16 cellular contexts compared by ENCODE assay signal in the genomic region with DNA sequence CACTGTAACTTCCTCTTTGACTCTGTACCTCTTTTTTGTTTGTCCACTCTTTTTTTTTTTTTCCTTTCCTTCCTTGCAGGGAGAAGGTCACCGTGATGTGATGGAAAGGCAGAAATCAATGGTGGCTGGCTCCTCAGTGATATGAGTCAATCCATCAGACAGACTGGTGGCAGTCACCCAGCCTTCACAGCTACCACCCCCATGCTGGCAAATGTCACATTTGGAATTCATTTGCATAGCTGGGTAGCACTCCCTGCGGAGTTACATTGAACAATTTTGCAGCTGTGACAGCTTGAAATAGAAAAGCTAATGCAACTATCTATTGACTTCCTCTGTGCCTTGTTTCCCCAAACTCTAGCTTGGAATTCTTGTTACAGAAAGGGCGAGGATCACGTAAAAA.
DNase-seq lines count a peak whose midpoint lies in the region; ATAC-seq, FAIRE-seq and TF ChIP-seq lines count a peak whose summit lies in the region.
"Had no signal": no experiment of that assay in that cellular context is flagged by ENCODE, and none has a peak within 500 bp of the region (broad histone marks: within the 10 kb centered on the region; RNA-seq: fewer than 3 reads in every experiment).

No MANE protein-coding gene starts in this region.

- ATAC-seq in natural killer cell treated with Interleukin-12 subunit alpha and Interleukin-12 subunit beta and Interleukin-15 and Interleukin-18, amount 100 ng/mL, for 72 hours: no peak
- ATAC-seq: sciatic nerve; stimulated activated naive CD8-positive, alpha-beta T cell treated with anti-CD3 and anti-CD28 coated beads, Interleukin-15, Interleukin-2, amounts not matched to agents 100 U/mL and 50 U/mL, for 24 hours had no signal

- H2BK5ac ChIP-seq in neuronal stem cell (ENCODE audit: low read length): no peak overlapping the region

- H3K4ac ChIP-seq in neuronal stem cell (ENCODE audit: low read length): no peak overlapping the region

- peaks cover 0 to 3% of the 10 kb centered on the region in 2 donors for H3K4me1 ChIP-seq in neuronal stem cell (ENCODE audit: control insufficient read depth in 2 of 2, insufficient read depth in 1 of 2, low read depth in 1 of 2, low read length in 2 of 2)
- H3K4me1 ChIP-seq: ascending aorta, transverse colon had no signal

- H3K27me3 ChIP-seq in neuronal stem cell (ENCODE audit: control insufficient read depth in 3 of 3, insufficient read depth in 3 of 3, low read depth in 1 of 3, low read length in 3 of 3): no peaks in the 10 kb centered on the region
- H3K27me3 ChIP-seq: ascending aorta, transverse colon had no signal

- H3K23ac ChIP-seq in neuronal stem cell (ENCODE audit: low read depth, low read length, poor library complexity): no peak overlapping the region

- no peak overlapping the region for H4K8ac ChIP-seq in neuronal stem cell (ENCODE audit: low read depth, low read length)

- peak overlapping the region; percentile 24 for H2AFZ ChIP-seq in neuronal stem cell (ENCODE audit: low read length)

- H3K4me2 ChIP-seq in neuronal stem cell (ENCODE audit: insufficient read depth, low read length, poor library complexity, severe bottlenecking): no peak overlapping the region

- H3K14ac ChIP-seq in neuronal stem cell (ENCODE audit: low read length): no peak overlapping the region

- no CpG with 5 or more reads among the region's 4 CpGs for WGBS in neuronal stem cell (ENCODE audit: extremely low coverage in 2 of 2, insufficient read length in 2 of 2, insufficient replicate concordance in 1 of 2), 2 donors

- H3K4me1 Mint-ChIP-seq in glutamatergic neuron (ENCODE audit: low read depth, unreplicated experiment) (peaks cover 1% of the 10 kb centered on the region), progenitor cell of endocrine pancreas (ENCODE audit: low read depth) (peaks cover 2% of the 10 kb centered on the region)
- no peaks in the 10 kb centered on the region for H3K4me1 Mint-ChIP-seq in natural killer cell treated with Interleukin-12 subunit alpha and Interleukin-12 subunit beta and Interleukin-15 and Interleukin-18, amount 100 ng/mL, for 72 hours (ENCODE audit: low read depth in 2 of 2)

- no peak overlapping the region for H3K9ac ChIP-seq in neuronal stem cell (ENCODE audit: low read depth, low read length, poor library complexity)

- H2BK12ac ChIP-seq in neuronal stem cell (ENCODE audit: low read length): no peak overlapping the region

- H3K36me3 ChIP-seq in neuronal stem cell (replicated peaks in 1 of 2; ENCODE audit: control insufficient read depth in 2 of 2, insufficient read depth in 2 of 2, low read length in 2 of 2): no peaks in the 10 kb centered on the region
- H3K36me3 ChIP-seq: ascending aorta, transverse colon had no signal

- DNase-seq in COR-L47 (lab: John Stamatoyannopoulos, UW): peak; percentile 21
- DNase-seq in NCI-H345 treated with DMSO at 0.1 percent for 48 hours (lab: John Stamatoyannopoulos, UW; ENCODE audit: unreplicated experiment): peak; percentile 29
- DNase-seq in glutamatergic neuron: no peak
- no peak for DNase-seq in neuronal stem cell (ENCODE audit: low spot score)
- no peak for DNase-seq in GM12892 (ENCODE audit: insufficient read length)
- DNase-seq in progenitor cell of endocrine pancreas (ENCODE audit: low spot score, unreplicated experiment): no peak
- no peak for DNase-seq in natural killer cell treated with Interleukin-12 subunit alpha and Interleukin-12 subunit beta and Interleukin-15 and Interleukin-18, amount 100 ng/mL, for 72 hours (ENCODE audit: low spot score)
- DNase-seq in Kasumi-1 (lab: John Stamatoyannopoulos, UW): no peak
- DNase-seq: activated naive CD4-positive, alpha-beta T cell treated with Interleukin-2 at 50 U/mL for 16 hours; activated T-cell treated with anti-CD3 and anti-CD28 coated beads for 4 hours; mesenchymal stem cell; stimulated activated naive CD8-positive, alpha-beta T cell treated with anti-CD3 and anti-CD28 coated beads, Interleukin-15, Interleukin-2, amounts not matched to agents 100 U/mL and 50 U/mL, for 24 hours; SW 1271; transverse colon had no signal

- H4K91ac ChIP-seq in neuronal stem cell (ENCODE audit: low read depth, low read length, poor library complexity): no peak overlapping the region

- H3K9me3 Mint-ChIP-seq in glutamatergic neuron (ENCODE audit: unreplicated experiment): no peaks in the 10 kb centered on the region
- H3K9me3 Mint-ChIP-seq in progenitor cell of endocrine pancreas (ENCODE audit: low read depth): no peaks in the 10 kb centered on the region
- peaks cover 16% of the 10 kb centered on the region for H3K9me3 Mint-ChIP-seq in natural killer cell treated with Interleukin-12 subunit alpha and Interleukin-12 subunit beta and Interleukin-15 and Interleukin-18, amount 100 ng/mL, for 72 hours

- H3K36me3 Mint-ChIP-seq in glutamatergic neuron (ENCODE audit: unreplicated experiment) (no peaks in the 10 kb centered on the region), progenitor cell of endocrine pancreas (ENCODE audit: insufficient read depth) (no peaks in the 10 kb centered on the region)
- H3K36me3 Mint-ChIP-seq in natural killer cell treated with Interleukin-12 subunit alpha and Interleukin-12 subunit beta and Interleukin-15 and Interleukin-18, amount 100 ng/mL, for 72 hours: no peaks in the 10 kb centered on the region

- H3K27me3 Mint-ChIP-seq in glutamatergic neuron (ENCODE audit: unreplicated experiment) (peaks cover 1% of the 10 kb centered on the region), progenitor cell of endocrine pancreas (no peaks in the 10 kb centered on the region)
- H3K27me3 Mint-ChIP-seq in natural killer cell treated with Interleukin-12 subunit alpha and Interleukin-12 subunit beta and Interleukin-15 and Interleukin-18, amount 100 ng/mL, for 72 hours: no peaks in the 10 kb centered on the region

- H3K4me3 Mint-ChIP-seq in glutamatergic neuron (ENCODE audit: unreplicated experiment): peak overlapping the region; percentile 2
- no peak overlapping the region for H3K4me3 Mint-ChIP-seq in progenitor cell of endocrine pancreas (ENCODE audit: low read depth)
- H3K4me3 Mint-ChIP-seq in natural killer cell treated with Interleukin-12 subunit alpha and Interleukin-12 subunit beta and Interleukin-15 and Interleukin-18, amount 100 ng/mL, for 72 hours: no peak overlapping the region

- no peaks in the 10 kb centered on the region for H3K79me1 ChIP-seq in neuronal stem cell (ENCODE audit: low read depth, low read length)

- no peak overlapping the region for H3K4me3 ChIP-seq in neuronal stem cell (ENCODE audit: low read length in 2 of 2)
- H3K4me3 ChIP-seq: ascending aorta, transverse colon had no signal

- H2AK5ac ChIP-seq in neuronal stem cell (ENCODE audit: low read depth, low read length): no peak overlapping the region

- H3K27ac ChIP-seq in neuronal stem cell (replicated peaks; ENCODE audit: low read length): no peak overlapping the region
- H3K27ac ChIP-seq: ascending aorta, transverse colon had no signal

- H3K18ac ChIP-seq in neuronal stem cell (ENCODE audit: low read length): no peak overlapping the region

- no peak for TF ChIP-seq CTCF in glutamatergic neuron (IDR thresholded peaks at IDR 0.05; ENCODE audit: partially characterized antibody, unreplicated experiment)
- TF ChIP-seq CTCF in progenitor cell of endocrine pancreas (IDR thresholded peaks at IDR 0.05; ENCODE audit: unreplicated experiment): no peak

- H3K27ac Mint-ChIP-seq in glutamatergic neuron (ENCODE audit: unreplicated experiment) (no peak overlapping the region), progenitor cell of endocrine pancreas (no peak overlapping the region)
- H3K27ac Mint-ChIP-seq in natural killer cell treated with Interleukin-12 subunit alpha and Interleukin-12 subunit beta and Interleukin-15 and Interleukin-18, amount 100 ng/mL, for 72 hours: no peak overlapping the region

- H3K9me3 ChIP-seq in neuronal stem cell (replicated peaks in 1 of 2; ENCODE audit: control insufficient read depth in 2 of 2, insufficient read depth in 1 of 2, low read depth in 1 of 2, low read length in 2 of 2): peaks cover 2 to 23% of the 10 kb centered on the region in 2 donors
- H3K9me3 ChIP-seq: ascending aorta had no signal

- no peak for FAIRE-seq in GM12892 (lab: Jason Lieb, UNC)

- no peak for TF ChIP-seq POLR2A in GM12892 (IDR thresholded peaks at IDR 0.05; ENCODE audit: low read depth, low read length)

- H2BK120ac ChIP-seq in neuronal stem cell (ENCODE audit: low read depth, low read length): no peak overlapping the region

- no peak overlapping the region for H2BK15ac ChIP-seq in neuronal stem cell (ENCODE audit: low read length)

Comparison
In these comparisons a context has a peak if more than half of its experiments do, and no peak if none do; other contexts are left out.
1. DNase-seq: peak in COR-L47 (single experiment) and NCI-H345 treated with DMSO at 0.1 percent for 48 hours (single experiment); none in glutamatergic neuron (single experiment), neuronal stem cell (single experiment), GM12892 (single experiment), progenitor cell of endocrine pancreas (single experiment), natural killer cell treated with Interleukin-12 subunit alpha and Interleukin-12 subunit beta and Interleukin-15 and Interleukin-18, amount 100 ng/mL, for 72 hours (single experiment) and Kasumi-1 (0 of 2).